13 cellular contexts compared by ENCODE assay signal in the genomic region with DNA sequence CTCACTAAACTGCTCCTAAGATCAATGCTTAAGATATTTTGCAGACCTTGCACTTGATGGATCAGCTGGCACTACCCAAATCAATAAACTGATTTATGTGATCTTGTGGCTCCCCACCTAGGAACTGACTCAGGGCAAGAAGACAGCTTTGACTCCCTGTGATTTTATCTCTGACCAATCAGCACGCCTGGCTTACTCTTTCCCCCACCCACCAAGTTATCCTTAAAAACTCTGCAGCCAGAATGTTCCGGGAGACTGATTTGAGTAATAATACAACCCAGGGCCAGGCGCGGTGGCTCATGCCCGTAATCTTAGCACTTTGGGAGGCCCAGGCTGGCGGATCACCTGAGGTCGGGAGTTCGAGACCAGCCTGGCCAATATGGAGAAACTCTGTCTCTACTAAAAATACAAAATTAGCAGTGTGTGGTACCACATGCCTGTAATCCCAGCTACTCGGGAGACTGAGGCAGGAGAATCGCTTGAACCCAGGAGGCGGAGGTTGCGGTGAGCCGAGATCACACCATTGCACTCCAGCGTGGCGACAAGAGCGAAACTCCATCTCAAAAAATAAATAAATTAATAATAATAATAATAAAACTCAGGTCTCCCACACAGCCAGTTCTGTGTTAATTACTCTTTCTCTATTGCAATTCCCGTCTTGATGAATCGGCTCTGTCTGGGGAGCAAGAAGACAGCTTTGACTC. TPM values are rescaled to one million over a fixed set of nuclear protein-coding genes. Genes with fewer than 3 reads are reported as not detected.
DNase-seq lines count a peak whose midpoint lies in the region; ATAC-seq and TF ChIP-seq lines count a peak whose summit lies in the region.
"Had no signal": no experiment of that assay in that cellular context is flagged by ENCODE, and none has a peak within 500 bp of the region (broad histone marks: within the 10 kb centered on the region; RNA-seq: fewer than 3 reads in every experiment).

No MANE protein-coding gene starts in this region.

- H3K4me3 Mint-ChIP-seq in CD4-positive, alpha-beta T cell, result peak overlapping the region; percentile 72
- peak overlapping the region; percentile 26 for H3K4me3 Mint-ChIP-seq in activated T-helper 1 cell treated with anti-CD3 and anti-CD28 coated beads, Interleukin-12 subunit alpha, Interleukin-12 subunit beta, Interleukin-2, Interleukin-4 antibody, amounts not matched to agents 30 ng/mL and 10 ng/mL and 1 ng/mL, durations not matched to agents 14 hours and 24 hours and 36 hours
- H3K4me3 Mint-ChIP-seq in memory B cell, result no peak overlapping the region
- no peak overlapping the region for H3K4me3 Mint-ChIP-seq in MCF 10A (ENCODE audit: unreplicated experiment)

- no TSS peak for BruUV-seq in MCF 10A (replicated peaks; lab: Mats Ljungman, UMichigan)

- POLR2A ChIA-PET in CD4-positive, alpha-beta T cell (lab: Charles Lee), result interaction anchor here (0.9 to 6.0 kb wide), 9 partner anchors 9 to 78 kb away, joined by 3 to 47 read pairs (median 4); partner anchors contain the start of genes MORN3 and ORAI1
- POLR2A ChIA-PET in MCF 10A (lab: Yijun Ruan, JAX), result no interaction called here

- H3K27ac Mint-ChIP-seq in CD4-positive, alpha-beta T cell, result peak overlapping the region; percentile 94
- peak overlapping the region; percentile 71 for H3K27ac Mint-ChIP-seq in activated T-helper 1 cell treated with anti-CD3 and anti-CD28 coated beads, Interleukin-12 subunit alpha, Interleukin-12 subunit beta, Interleukin-2, Interleukin-4 antibody, amounts not matched to agents 30 ng/mL and 10 ng/mL and 1 ng/mL, durations not matched to agents 14 hours and 24 hours and 36 hours
- H3K27ac Mint-ChIP-seq in memory B cell (peak overlapping the region; percentile 63), MCF 10A (ENCODE audit: low read depth, unreplicated experiment) (no peak overlapping the region)

- H3K27me3 ChIP-seq in CD4-positive, alpha-beta T cell (ENCODE audit: control insufficient read depth, insufficient read depth, low read length), result no peaks in the 10 kb centered on the region
- no peaks in the 10 kb centered on the region for H3K27me3 ChIP-seq in HUES48 (ENCODE audit: control insufficient read depth, insufficient read depth, low read length)

- H3K36me3 Mint-ChIP-seq in CD4-positive, alpha-beta T cell (ENCODE audit: low read depth), result peaks cover 15% of the 10 kb centered on the region
- H3K36me3 Mint-ChIP-seq in activated T-helper 1 cell treated with anti-CD3 and anti-CD28 coated beads, Interleukin-12 subunit alpha, Interleukin-12 subunit beta, Interleukin-2, Interleukin-4 antibody, amounts not matched to agents 30 ng/mL and 10 ng/mL and 1 ng/mL, durations not matched to agents 14 hours and 24 hours and 36 hours (ENCODE audit: low read depth), result peaks cover 16% of the 10 kb centered on the region
- H3K36me3 Mint-ChIP-seq in memory B cell, result peaks cover 2% of the 10 kb centered on the region
- H3K36me3 Mint-ChIP-seq in MCF 10A (ENCODE audit: insufficient read depth, unreplicated experiment), result no peaks in the 10 kb centered on the region

- no peaks in the 10 kb centered on the region for H3K9me3 Mint-ChIP-seq in CD4-positive, alpha-beta T cell
- no peaks in the 10 kb centered on the region for H3K9me3 Mint-ChIP-seq in activated T-helper 1 cell treated with anti-CD3 and anti-CD28 coated beads, Interleukin-12 subunit alpha, Interleukin-12 subunit beta, Interleukin-2, Interleukin-4 antibody, amounts not matched to agents 30 ng/mL and 10 ng/mL and 1 ng/mL, durations not matched to agents 14 hours and 24 hours and 36 hours
- H3K9me3 Mint-ChIP-seq in memory B cell (peaks cover 2% of the 10 kb centered on the region), MCF 10A (ENCODE audit: unreplicated experiment) (no peaks in the 10 kb centered on the region)

- CTCF ChIA-PET in CD4-positive, alpha-beta T cell (lab: Charles Lee), result interaction anchor here (0.9 to 5.5 kb wide), 5 partner anchors 12 to 121 kb away, joined by 3 to 20 read pairs (median 4); partner anchors contain the start of gene MORN3
- CTCF ChIA-PET in MCF 10A (lab: Yijun Ruan, JAX), result interaction anchor here (0.7 to 1.5 kb wide), 3 partner anchors 24 to 195 kb away, joined by 3 to 5 read pairs (median 3); no protein-coding TSS in a partner anchor

- peaks cover 69% of the 10 kb centered on the region for H3K4me1 Mint-ChIP-seq in CD4-positive, alpha-beta T cell (ENCODE audit: low read depth)
- peaks cover 57% of the 10 kb centered on the region for H3K4me1 Mint-ChIP-seq in activated T-helper 1 cell treated with anti-CD3 and anti-CD28 coated beads, Interleukin-12 subunit alpha, Interleukin-12 subunit beta, Interleukin-2, Interleukin-4 antibody, amounts not matched to agents 30 ng/mL and 10 ng/mL and 1 ng/mL, durations not matched to agents 14 hours and 24 hours and 36 hours (ENCODE audit: low read depth)
- H3K4me1 Mint-ChIP-seq in memory B cell (peaks cover 22% of the 10 kb centered on the region), MCF 10A (ENCODE audit: insufficient read depth, unreplicated experiment) (no peaks in the 10 kb centered on the region)

- H3K4me3 ChIP-seq in HUES48 (ENCODE audit: low read depth, low read length), result no peak overlapping the region

- peaks cover 9% of the 10 kb centered on the region for H3K4me1 ChIP-seq in HUES48 (ENCODE audit: control insufficient read depth, insufficient read depth, low read length)
- H3K4me1 ChIP-seq: Caco-2 had no signal

- no peak for ATAC-seq in CD4-positive, alpha-beta T cell (ENCODE audit: poor library complexity)
- ATAC-seq in memory B cell (ENCODE audit: low read depth), result no peak
- no peak for ATAC-seq in HG02678 (IDR thresholded peaks at IDR 0.05; ENCODE audit: unreplicated experiment)
- no peak for ATAC-seq in HG03442 (IDR thresholded peaks at IDR 0.05; ENCODE audit: unreplicated experiment)
- ATAC-seq in HG03439 (IDR thresholded peaks at IDR 0.05; ENCODE audit: unreplicated experiment), result no peak
- ATAC-seq: Panc1 had no signal

- no peaks in the 10 kb centered on the region for H3K27me3 Mint-ChIP-seq in CD4-positive, alpha-beta T cell
- peaks cover 5% of the 10 kb centered on the region for H3K27me3 Mint-ChIP-seq in activated T-helper 1 cell treated with anti-CD3 and anti-CD28 coated beads, Interleukin-12 subunit alpha, Interleukin-12 subunit beta, Interleukin-2, Interleukin-4 antibody, amounts not matched to agents 30 ng/mL and 10 ng/mL and 1 ng/mL, durations not matched to agents 14 hours and 24 hours and 36 hours (ENCODE audit: insufficient read depth)
- H3K27me3 Mint-ChIP-seq in memory B cell, result no peaks in the 10 kb centered on the region
- H3K27me3 Mint-ChIP-seq in MCF 10A (ENCODE audit: insufficient read depth, unreplicated experiment), result no peaks in the 10 kb centered on the region

- no peak overlapping the region for H3K9ac ChIP-seq in HUES48 (ENCODE audit: low read depth, low read length)

- no peak for TF ChIP-seq CTCF in CD4-positive, alpha-beta T cell (IDR thresholded peaks at IDR 0.05)
- no peak for TF ChIP-seq CTCF in MCF 10A (IDR thresholded peaks at IDR 0.05; ENCODE audit: unreplicated experiment)

- H3K27ac ChIP-seq in CD4-positive, alpha-beta T cell (ENCODE audit: low read depth, low read length), result peak overlapping the region; percentile 29
- peak overlapping the region; percentile 2 for H3K27ac ChIP-seq in HUES48 (ENCODE audit: low read depth, low read length)

- no peaks in the 10 kb centered on the region for H3K9me3 ChIP-seq in CD4-positive, alpha-beta T cell (ENCODE audit: control insufficient read depth, low read length)
- no peaks in the 10 kb centered on the region for H3K9me3 ChIP-seq in HUES48 (ENCODE audit: control insufficient read depth, insufficient read depth, low read length)
- H3K9me3 ChIP-seq: Caco-2 had no signal

- no peak for DNase-seq in CD4-positive, alpha-beta T cell
- DNase-seq in activated T-helper 1 cell treated with anti-CD3 and anti-CD28 coated beads, Interleukin-12 subunit alpha, Interleukin-12 subunit beta, Interleukin-2, Interleukin-4 antibody, amounts not matched to agents 30 ng/mL and 10 ng/mL and 1 ng/mL, durations not matched to agents 14 hours and 24 hours and 36 hours (ENCODE audit: low spot score), result peak; percentile 15
- DNase-seq in memory B cell (ENCODE audit: low spot score in 2 of 2), result no peak
- no peak for DNase-seq in MCF 10A (ENCODE audit: unreplicated experiment)
- DNase-seq: activated effector memory CD4-positive, alpha-beta T cell treated with anti-CD3 and anti-CD28 coated beads, Interleukin-2, amount 50 U/mL, for 16 hours; Caco-2; T-helper 9 cell had no signal

- intact Hi-C loops in CD4-positive, alpha-beta T cell (cut with DNase I, micrococcal nuclease), result no loop called here
- intact Hi-C loops in activated T-helper 1 cell treated with anti-CD3 and anti-CD28 coated beads, Interleukin-12 subunit alpha, Interleukin-12 subunit beta, Interleukin-2, Interleukin-4 antibody, amounts not matched to agents 30 ng/mL and 10 ng/mL and 1 ng/mL, durations not matched to agents 14 hours and 24 hours and 36 hours (cut with micrococcal nuclease), result loop anchor here (1.0 to 2.0 kb wide), 3 partner anchors 8 to 67 kb away; no protein-coding TSS in a partner anchor
- intact Hi-C loops in MCF 10A (cut with micrococcal nuclease), result no loop called here

- no peaks in the 10 kb centered on the region for H3K36me3 ChIP-seq in HUES48 (ENCODE audit: control insufficient read depth, insufficient read depth, low read length)

RNA-seq across cellular contexts. Expression of gene MORN3, which starts 12.0 kb away (rescaled TPM):
- 10 to 100 TPM in 1 of 2 experiments, 1 to 10 TPM in 1; 9.8 to 11.9 TPM for total RNA-seq in CD4-positive, alpha-beta T cell
- total RNA-seq in activated T-helper 1 cell treated with anti-CD3 and anti-CD28 coated beads, Interleukin-12 subunit alpha, Interleukin-12 subunit beta, Interleukin-2, Interleukin-4 antibody, amounts not matched to agents 30 ng/mL and 10 ng/mL and 1 ng/mL, durations not matched to agents 14 hours and 24 hours and 36 hours, result 0.41 and 0.61 TPM in 2 replicates
- 0.35 and 0.52 TPM in 2 replicates for total RNA-seq in MCF 10A (2022)
- total RNA-seq: mesenteric fat pad had no signal

RNA-seq across cellular contexts. Expression of gene ORAI1, which starts 31.1 kb away (rescaled TPM):
- total RNA-seq in CD4-positive, alpha-beta T cell, result 10 to 100 TPM; 39.7 to 42.3 TPM
- 61.5 and 67.0 TPM in 2 replicates for total RNA-seq in activated T-helper 1 cell treated with anti-CD3 and anti-CD28 coated beads, Interleukin-12 subunit alpha, Interleukin-12 subunit beta, Interleukin-2, Interleukin-4 antibody, amounts not matched to agents 30 ng/mL and 10 ng/mL and 1 ng/mL, durations not matched to agents 14 hours and 24 hours and 36 hours
- total RNA-seq in MCF 10A (2022), result 12.1 and 16.3 TPM in 2 replicates

RNA-seq across cellular contexts. Expression of gene TMEM120B, which starts 55.1 kb away (rescaled TPM):
- total RNA-seq in CD4-positive, alpha-beta T cell, result 1 to 10 TPM; 7.3 to 7.7 TPM
- 17.5 and 18.3 TPM in 2 replicates for total RNA-seq in activated T-helper 1 cell treated with anti-CD3 and anti-CD28 coated beads, Interleukin-12 subunit alpha, Interleukin-12 subunit beta, Interleukin-2, Interleukin-4 antibody, amounts not matched to agents 30 ng/mL and 10 ng/mL and 1 ng/mL, durations not matched to agents 14 hours and 24 hours and 36 hours
- total RNA-seq in MCF 10A (2022), result 10.5 and 14.2 TPM in 2 replicates

Comparison
In these comparisons a context has a peak if more than half of its experiments do, and no peak if none do; other contexts are left out.
1. H3K4me3 Mint-ChIP-seq: peak in CD4-positive, alpha-beta T cell (single experiment) and activated T-helper 1 cell treated with anti-CD3 and anti-CD28 coated beads, Interleukin-12 subunit alpha, Interleukin-12 subunit beta, Interleukin-2, Interleukin-4 antibody, amounts not matched to agents 30 ng/mL and 10 ng/mL and 1 ng/mL, durations not matched to agents 14 hours and 24 hours and 36 hours (single experiment); none in memory B cell (single experiment) and MCF 10A (single experiment).